ENCODE assay signal across 13 cellular contexts in the genomic region with DNA sequence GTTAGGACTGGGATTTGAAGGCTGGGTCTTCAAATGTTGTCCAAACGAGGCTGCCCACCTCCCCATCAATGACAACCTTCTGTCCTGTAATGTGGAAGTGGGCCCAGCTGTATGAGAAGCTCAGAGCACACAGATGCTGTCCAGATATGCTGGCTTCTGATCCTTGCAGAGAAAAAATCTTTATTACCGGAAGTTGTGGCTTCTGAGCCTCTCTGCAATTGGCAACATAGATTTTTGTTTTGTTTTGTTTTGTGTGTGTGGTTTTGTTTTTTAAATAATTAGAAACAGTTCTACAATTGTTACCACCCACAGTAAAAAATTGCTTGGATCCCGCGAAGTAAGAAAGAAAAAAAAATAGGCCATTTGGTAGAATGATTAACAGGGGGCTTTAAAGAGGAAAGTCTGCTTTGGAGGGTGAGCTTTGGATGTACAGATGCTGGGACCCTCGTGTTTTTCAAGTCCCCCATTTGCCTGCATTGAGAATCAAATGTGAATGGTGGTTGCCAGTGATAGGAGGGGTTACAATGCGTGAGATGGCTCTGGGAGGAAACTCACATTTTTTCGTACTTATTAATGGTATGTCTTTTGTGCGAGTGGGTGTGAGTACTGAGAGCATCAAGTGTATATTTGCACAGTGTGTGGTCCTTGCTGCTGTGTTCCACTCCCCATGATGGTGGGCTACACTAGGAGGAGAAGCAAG.
DNase-seq lines count a peak whose midpoint lies in the region; ATAC-seq, FAIRE-seq and TF ChIP-seq lines count a peak whose summit lies in the region.
"Had no signal": no experiment of that assay in that cellular context is flagged by ENCODE, and none has a peak within 500 bp of the region (broad histone marks: within the 10 kb centered on the region; RNA-seq: fewer than 3 reads in every experiment).

No MANE protein-coding gene starts in this region.

- peaks cover 81% of the 10 kb centered on the region for H3K79me2 ChIP-seq in GM23338 (replicated peaks; ENCODE audit: insufficient read depth)

- H3K4me1 ChIP-seq in GM23338 (ENCODE audit: insufficient read depth) (peaks cover 11% of the 10 kb centered on the region), transverse colon (peaks cover 14 to 46% (median 36%) of the 10 kb centered on the region in 4 donors)

- H3K27ac Mint-ChIP-seq in GM23338 = 0 out of 2 replicates have a peak overlapping the region, but pooled peaks have one; percentile 13
- H3K27ac Mint-ChIP-seq: stimulated activated naive B cell treated with anti-CD40 and anti-IgM and Interleukin-4, amounts not matched to agents 10 μg/mL and 1 μg/mL and 100 μg/mL, for 72 hours had no signal

- no peak for DNase-seq in GM23338 (ENCODE audit: low spot score)
- DNase-seq in NOMO-1 treated with dmso at 0.1 percent for 144 hours (lab: John Stamatoyannopoulos, UW; ENCODE audit: unreplicated experiment) = peak; percentile 6
- DNase-seq in transverse colon = no peak
- no peak for DNase-seq in GM10266 (ENCODE audit: extremely low spot score)
- no peak for DNase-seq in activated gamma-delta T cell (lab: John Stamatoyannopoulos, UW)
- no peak for DNase-seq in SHP77 (lab: John Stamatoyannopoulos, UW)
- DNase-seq: lower lobe of right lung; stimulated activated CD4-positive, alpha-beta T cell treated with anti-CD3 and anti-CD28 coated beads, Interleukin-4, amount 100 ng/mL, for 4 hours; stimulated activated naive B cell treated with anti-CD40 and anti-IgM and Interleukin-4, amounts not matched to agents 10 μg/mL and 1 μg/mL and 100 μg/mL, for 72 hours had no signal

- H3K36me3 ChIP-seq in GM23338 (ENCODE audit: insufficient read depth) (0 out of 2 replicates have a peak, but pooled peaks cover 1% of the 10 kb centered on the region), transverse colon (no peaks in the 10 kb centered on the region)
- H3K36me3 ChIP-seq: lower lobe of right lung, neural progenitor cell had no signal

- TF ChIP-seq EP300 in transverse colon (IDR thresholded peaks at IDR 0.05; ENCODE audit: low read depth) = no peak

- no peaks in the 10 kb centered on the region for H3K9me2 ChIP-seq in GM23338 (ENCODE audit: insufficient read depth)

- 0 out of 2 replicates have a peak overlapping the region, but pooled peaks have one; percentile 27 for H3K27ac ChIP-seq in GM23338 (ENCODE audit: low read depth)
- H3K27ac ChIP-seq in transverse colon = peak overlapping the region in 3 of 4 donors; percentile 31 to 69 (median 36)
- H3K27ac ChIP-seq: lower lobe of right lung, neural progenitor cell had no signal

- ATAC-seq in GM23338 = no peak
- ATAC-seq: esophagus mucosa; stimulated activated naive B cell treated with anti-CD40 and anti-IgM and Interleukin-4, amounts not matched to agents 10 μg/mL and 1 μg/mL and 100 μg/mL, for 72 hours had no signal

- no peak overlapping the region for H3K4me2 ChIP-seq in GM23338
- H3K4me2 ChIP-seq: neural progenitor cell had no signal

- H3K4me1 Mint-ChIP-seq in GM23338 = peaks cover 57% of the 10 kb centered on the region
- H3K4me1 Mint-ChIP-seq: stimulated activated naive B cell treated with anti-CD40 and anti-IgM and Interleukin-4, amounts not matched to agents 10 μg/mL and 1 μg/mL and 100 μg/mL, for 72 hours had no signal

- H4K20me1 ChIP-seq in GM23338 (replicated peaks; ENCODE audit: insufficient read depth) = peaks cover 36% of the 10 kb centered on the region

- H3K4me3 ChIP-seq in GM23338 = no peak overlapping the region
- no peak overlapping the region for H3K4me3 ChIP-seq in transverse colon
- H3K4me3 ChIP-seq: lower lobe of right lung, neural progenitor cell had no signal

- no peak overlapping the region for H3K4me3 Mint-ChIP-seq in GM23338
- H3K4me3 Mint-ChIP-seq: neural progenitor cell; stimulated activated naive B cell treated with anti-CD40 and anti-IgM and Interleukin-4, amounts not matched to agents 10 μg/mL and 1 μg/mL and 100 μg/mL, for 72 hours had no signal

- H2AFZ ChIP-seq in GM23338 = no peak overlapping the region
- H2AFZ ChIP-seq: neural progenitor cell had no signal

- intact Hi-C loops in transverse colon (cut with DNase I; ENCODE audit: low total_unique reads) = no loop called here

- FAIRE-seq in endometrium (lab: Jason Lieb, UNC) = peak; percentile 99
- FAIRE-seq: RCC 7860 had no signal

- no peaks in the 10 kb centered on the region for H3K27me3 ChIP-seq in GM23338 (ENCODE audit: insufficient read depth)
- H3K27me3 ChIP-seq in transverse colon = no peaks in the 10 kb centered on the region
- H3K27me3 ChIP-seq: neural progenitor cell had no signal

- H3F3A ChIP-seq in GM23338 (replicated peaks; ENCODE audit: low read depth) = peaks cover 6% of the 10 kb centered on the region

- in situ Hi-C loops in transverse colon (cut with MboI; ENCODE audit: low pct_ligation_motif_present in 1 of 4, low pct_unique_long_range_greater_than_20kb in 1 of 4, low sequenced_read_pairs in 3 of 4) = loop anchor here in 3 of 4 donors (25.0 kb wide), 2 partner anchors 366 to 541 kb away; no protein-coding TSS in a partner anchor

- H3K27me3 Mint-ChIP-seq in GM23338 (ENCODE audit: insufficient read depth, low read depth, poor library complexity) = peaks cover 15% of the 10 kb centered on the region

- TF ChIP-seq CTCF in GM23338 (conservative IDR thresholded peaks at IDR 0.05; ENCODE audit: low read depth in 2 of 2) (no peak), transverse colon (IDR thresholded peaks at IDR 0.05) (no peak), GM10266 (IDR thresholded peaks at IDR 0.05; ENCODE audit: control insufficient read depth, insufficient read depth, low read depth, missing control alignments) (no peak)

- 57 to 66% methylated on average over 7 to 8 of the region's 8 CpGs for WGBS in transverse colon (ENCODE audit: low coverage in 1 of 2), 2 donors

- H3K9me3 Mint-ChIP-seq in GM23338 = no peaks in the 10 kb centered on the region; the same call in 2 of the 3 replicates
- H3K9me3 Mint-ChIP-seq: neural progenitor cell; stimulated activated naive B cell treated with anti-CD40 and anti-IgM and Interleukin-4, amounts not matched to agents 10 μg/mL and 1 μg/mL and 100 μg/mL, for 72 hours had no signal

- no peak for TF ChIP-seq POLR2A in transverse colon (IDR thresholded peaks at IDR 0.05)

- peaks cover 53% of the 10 kb centered on the region for H3K36me3 Mint-ChIP-seq in GM23338 (ENCODE audit: low read depth)
- H3K36me3 Mint-ChIP-seq: stimulated activated naive B cell treated with anti-CD40 and anti-IgM and Interleukin-4, amounts not matched to agents 10 μg/mL and 1 μg/mL and 100 μg/mL, for 72 hours had no signal

- H3K9me3 ChIP-seq in transverse colon = no peaks in the 10 kb centered on the region
- H3K9me3 ChIP-seq: lower lobe of right lung had no signal

TF ChIP-seq in GM23338, 12 proteins besides CTCF, POLR2A, EP300 and RAD21:
- TF ChIP-seq STAT1 (IDR thresholded peaks at IDR 0.05; ENCODE audit: unreplicated experiment) (no peak), EZH2 (IDR thresholded peaks at IDR 0.05; ENCODE audit: low read depth, unreplicated experiment) (no peak), JUNB (IDR thresholded peaks at IDR 0.05; ENCODE audit: unreplicated experiment) (no peak), NANOG (IDR thresholded peaks at IDR 0.05; ENCODE audit: borderline replicate concordance) (no peak), POLR2AphosphoS5 (IDR thresholded peaks at IDR 0.05; ENCODE audit: low read depth) (no peak), CREB1 (CRISPR knock-in tag; IDR thresholded peaks at IDR 0.05; ENCODE audit: low read depth) (no peak), ZNF114 (CRISPR knock-in tag; IDR thresholded peaks at IDR 0.05) (no peak), ZNF331 (CRISPR knock-in tag; IDR thresholded peaks at IDR 0.05; ENCODE audit: low read depth) (no peak)
- TF ChIP-seq, protein P1, sequence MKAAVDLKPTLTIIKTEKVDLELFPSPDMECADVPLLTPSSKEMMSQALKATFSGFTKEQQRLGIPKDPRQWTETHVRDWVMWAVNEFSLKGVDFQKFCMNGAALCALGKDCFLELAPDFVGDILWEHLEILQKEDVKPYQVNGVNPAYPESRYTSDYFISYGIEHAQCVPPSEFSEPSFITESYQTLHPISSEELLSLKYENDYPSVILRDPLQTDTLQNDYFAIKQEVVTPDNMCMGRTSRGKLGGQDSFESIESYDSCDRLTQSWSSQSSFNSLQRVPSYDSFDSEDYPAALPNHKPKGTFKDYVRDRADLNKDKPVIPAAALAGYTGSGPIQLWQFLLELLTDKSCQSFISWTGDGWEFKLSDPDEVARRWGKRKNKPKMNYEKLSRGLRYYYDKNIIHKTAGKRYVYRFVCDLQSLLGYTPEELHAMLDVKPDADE (IDR thresholded peaks at IDR 0.05) = no peak
- TF ChIP-seq, protein P2, sequence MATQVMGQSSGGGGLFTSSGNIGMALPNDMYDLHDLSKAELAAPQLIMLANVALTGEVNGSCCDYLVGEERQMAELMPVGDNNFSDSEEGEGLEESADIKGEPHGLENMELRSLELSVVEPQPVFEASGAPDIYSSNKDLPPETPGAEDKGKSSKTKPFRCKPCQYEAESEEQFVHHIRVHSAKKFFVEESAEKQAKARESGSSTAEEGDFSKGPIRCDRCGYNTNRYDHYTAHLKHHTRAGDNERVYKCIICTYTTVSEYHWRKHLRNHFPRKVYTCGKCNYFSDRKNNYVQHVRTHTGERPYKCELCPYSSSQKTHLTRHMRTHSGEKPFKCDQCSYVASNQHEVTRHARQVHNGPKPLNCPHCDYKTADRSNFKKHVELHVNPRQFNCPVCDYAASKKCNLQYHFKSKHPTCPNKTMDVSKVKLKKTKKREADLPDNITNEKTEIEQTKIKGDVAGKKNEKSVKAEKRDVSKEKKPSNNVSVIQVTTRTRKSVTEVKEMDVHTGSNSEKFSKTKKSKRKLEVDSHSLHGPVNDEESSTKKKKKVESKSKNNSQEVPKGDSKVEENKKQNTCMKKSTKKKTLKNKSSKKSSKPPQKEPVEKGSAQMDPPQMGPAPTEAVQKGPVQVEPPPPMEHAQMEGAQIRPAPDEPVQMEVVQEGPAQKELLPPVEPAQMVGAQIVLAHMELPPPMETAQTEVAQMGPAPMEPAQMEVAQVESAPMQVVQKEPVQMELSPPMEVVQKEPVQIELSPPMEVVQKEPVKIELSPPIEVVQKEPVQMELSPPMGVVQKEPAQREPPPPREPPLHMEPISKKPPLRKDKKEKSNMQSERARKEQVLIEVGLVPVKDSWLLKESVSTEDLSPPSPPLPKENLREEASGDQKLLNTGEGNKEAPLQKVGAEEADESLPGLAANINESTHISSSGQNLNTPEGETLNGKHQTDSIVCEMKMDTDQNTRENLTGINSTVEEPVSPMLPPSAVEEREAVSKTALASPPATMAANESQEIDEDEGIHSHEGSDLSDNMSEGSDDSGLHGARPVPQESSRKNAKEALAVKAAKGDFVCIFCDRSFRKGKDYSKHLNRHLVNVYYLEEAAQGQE (IDR thresholded peaks at IDR 0.05; ENCODE audit: unreplicated experiment) = no peak
